31 cellular contexts compared by ENCODE assay signal in genomic region chr10:71529203-71529537, GRCh38.
"Had no signal": no experiment of that assay in that cellular context is flagged by ENCODE, and none has a peak within 500 bp of the region (broad histone marks: within the 10 kb centered on the region; RNA-seq: fewer than 3 reads in every experiment).

No MANE protein-coding gene starts in this region.

- H3K4me1 Mint-ChIP-seq: activated B cell treated with CpG ODN at 0.5 μM for 24 hours had no signal

- H3K4me1 ChIP-seq: adrenal gland, foreskin keratinocyte, lower lobe of right lung, pancreas, psoas muscle, upper lobe of left lung had no signal

- FAIRE-seq: pancreas had no signal

- ATAC-seq: activated CD8-positive, alpha-beta memory T cell treated with anti-CD3 and anti-CD28 coated beads, Interleukin-2, amount 10 ng/mL, durations not matched to agents 7 days and 5 days; activated CD8-positive, alpha-beta T cell treated with anti-CD3 and anti-CD28 coated beads, Interleukin-2, amount 10 ng/mL, durations not matched to agents 7 days and 5 days; body of pancreas; esophagus mucosa; foreskin keratinocyte; lower lobe of right lung; mucosa of descending colon; natural killer cell treated with Interleukin-12 subunit alpha and Interleukin-12 subunit beta and Interleukin-15 and Interleukin-18, amount 100 ng/mL, for 72 hours; pancreas; psoas muscle had no signal

- H3K27ac ChIP-seq: adrenal gland, body of pancreas, foreskin keratinocyte, heart left ventricle, lower lobe of right lung, pancreas, psoas muscle, spleen, thoracic aorta, upper lobe of left lung, vagina had no signal

- H3K36me3 ChIP-seq: adrenal gland, heart left ventricle, lower lobe of right lung, pancreas, spleen, thoracic aorta, upper lobe of left lung, vagina had no signal

- H3K27ac Mint-ChIP-seq: activated B cell treated with CpG ODN at 0.5 μM for 24 hours; activated CD8-positive, alpha-beta memory T cell treated with anti-CD3 and anti-CD28 coated beads, Interleukin-2, amount 10 ng/mL, durations not matched to agents 7 days and 5 days; activated CD8-positive, alpha-beta T cell treated with anti-CD3 and anti-CD28 coated beads, Interleukin-2, amount 10 ng/mL, durations not matched to agents 7 days and 5 days; activated naive CD8-positive, alpha-beta T cell treated with anti-CD3 and anti-CD28 coated beads for 36 hours; natural killer cell treated with Interleukin-12 subunit alpha and Interleukin-12 subunit beta and Interleukin-15 and Interleukin-18, amount 100 ng/mL, for 72 hours; T-helper 1 cell treated with Interleukin-12 subunit alpha and Interleukin-12 subunit beta and Interleukin-4 antibody, amounts not matched to agents 30 μg/mL and 1 μg/mL, for 36 hours had no signal

- H3K4me3 Mint-ChIP-seq: activated B cell treated with CpG ODN at 0.5 μM for 24 hours; activated CD8-positive, alpha-beta memory T cell treated with anti-CD3 and anti-CD28 coated beads, Interleukin-2, amount 10 ng/mL, durations not matched to agents 7 days and 5 days; activated CD8-positive, alpha-beta T cell treated with anti-CD3 and anti-CD28 coated beads, Interleukin-2, amount 10 ng/mL, durations not matched to agents 7 days and 5 days; activated naive CD8-positive, alpha-beta T cell treated with anti-CD3 and anti-CD28 coated beads for 36 hours; endodermal cell; natural killer cell treated with Interleukin-12 subunit alpha and Interleukin-12 subunit beta and Interleukin-15 and Interleukin-18, amount 100 ng/mL, for 72 hours; T-helper 1 cell treated with Interleukin-12 subunit alpha and Interleukin-12 subunit beta and Interleukin-4 antibody, amounts not matched to agents 30 μg/mL and 1 μg/mL, for 36 hours had no signal

- H3K27me3 Mint-ChIP-seq: activated B cell treated with CpG ODN at 0.5 μM for 24 hours; activated naive CD8-positive, alpha-beta T cell treated with anti-CD3 and anti-CD28 coated beads for 36 hours; natural killer cell treated with Interleukin-12 subunit alpha and Interleukin-12 subunit beta and Interleukin-15 and Interleukin-18, amount 100 ng/mL, for 72 hours had no signal

- H3K27me3 ChIP-seq: body of pancreas, heart left ventricle, pancreas, spleen, upper lobe of left lung, vagina had no signal

- H3K4me3 ChIP-seq: adrenal gland, body of pancreas, heart left ventricle, lower lobe of right lung, mucosa of descending colon, pancreas, psoas muscle, spleen, thoracic aorta, upper lobe of left lung, vagina had no signal

- DNase-seq: activated B cell treated with CpG ODN at 0.5 μM for 24 hours; activated CD8-positive, alpha-beta memory T cell treated with anti-CD3 and anti-CD28 coated beads, Interleukin-2, amount 10 ng/mL, durations not matched to agents 7 days and 5 days; activated CD8-positive, alpha-beta T cell treated with anti-CD3 and anti-CD28 coated beads, Interleukin-2, amount 10 ng/mL, durations not matched to agents 7 days and 5 days; activated effector memory CD4-positive, alpha-beta T cell treated with Interleukin-2 at 50 U/mL for 16 hours; activated naive CD4-positive, alpha-beta T cell treated with Interleukin-2 at 50 U/mL for 16 hours; activated naive CD8-positive, alpha-beta T cell treated with anti-CD3 and anti-CD28 coated beads for 36 hours; activated T-cell treated with anti-CD3 and anti-CD28 coated beads, Interleukin-2, amount 50 U/mL, for 48 hours; adrenal gland; aorta; body of pancreas; cortex of kidney; endodermal cell; foreskin keratinocyte; heart left ventricle; hypothalamus; lower lobe of right lung; mesendoderm; mucosa of descending colon; nucleus accumbens; pancreas; spleen; stimulated activated naive CD4-positive, alpha-beta T cell treated with Interleukin-2 at 50 U/mL for 16 hours; SW 1271; T1000; upper lobe of left lung had no signal

- H3K9me3 Mint-ChIP-seq: activated B cell treated with CpG ODN at 0.5 μM for 24 hours, endodermal cell had no signal

- H3K36me3 Mint-ChIP-seq: activated CD8-positive, alpha-beta memory T cell treated with anti-CD3 and anti-CD28 coated beads, Interleukin-2, amount 10 ng/mL, durations not matched to agents 7 days and 5 days; activated naive CD8-positive, alpha-beta T cell treated with anti-CD3 and anti-CD28 coated beads for 36 hours; natural killer cell treated with Interleukin-12 subunit alpha and Interleukin-12 subunit beta and Interleukin-15 and Interleukin-18, amount 100 ng/mL, for 72 hours had no signal

- H3K9me3 ChIP-seq: adrenal gland, body of pancreas, heart left ventricle, lower lobe of right lung, mucosa of descending colon, pancreas, psoas muscle, spleen, thoracic aorta, upper lobe of left lung, vagina had no signal
